8 cellular contexts compared by ENCODE assay signal in genomic region chr3:197394464-197395321, GRCh38.
A peak's percentile ranks its signal among the peaks of the same experiment; 100 is the strongest.
DNase-seq lines count a peak whose midpoint lies in the region; ATAC-seq lines count a peak whose summit lies in the region.

No MANE protein-coding gene starts in this region.

- peak; percentile 96 for ATAC-seq in GM18873 (IDR thresholded peaks at IDR 0.05; ENCODE audit: low FRiP score, unreplicated experiment)
- peak; percentile 87 for ATAC-seq in HG03469 (IDR thresholded peaks at IDR 0.05; ENCODE audit: unreplicated experiment)
- ATAC-seq in HG02970 (IDR thresholded peaks at IDR 0.05; ENCODE audit: low FRiP score, unreplicated experiment) = no peak

- DNase-seq in activated effector memory CD4-positive, alpha-beta T cell treated with Interleukin-2 at 50 U/mL for 16 hours = peak; percentile 20
- DNase-seq in iPS-NIHi11 (ENCODE audit: low spot score) = peak; percentile 6
- peak; percentile 28 to 54 for DNase-seq in stimulated activated CD8-positive, alpha-beta memory T cell treated with anti-CD3 and anti-CD28 coated beads, Interleukin-2, amount 100 ng/mL, for 48 hours (ENCODE audit: low read depth in 2 of 2)
- DNase-seq in NCI-H69 (lab: John Stamatoyannopoulos, UW) = no peak
- DNase-seq in LoVo (ENCODE audit: low spot score) = no peak

Comparison
In these comparisons a context has a peak if more than half of its experiments do, and no peak if none do; other contexts are left out.
1. DNase-seq: peak in activated effector memory CD4-positive, alpha-beta T cell treated with Interleukin-2 at 50 U/mL for 16 hours (single experiment), iPS-NIHi11 (single experiment) and stimulated activated CD8-positive, alpha-beta memory T cell treated with anti-CD3 and anti-CD28 coated beads, Interleukin-2, amount 100 ng/mL, for 48 hours (2 of 2); none in NCI-H69 (single experiment) and LoVo (single experiment).